1 cellular context compared by ENCODE assay signal in genomic region chrX:41475611-41476241, GRCh38.
TF ChIP-seq lines count a peak whose summit lies in the region.

No MANE protein-coding gene starts in this region.

TF ChIP-seq in HepG2, 621 proteins besides CTCF, POLR2A, EP300 and RAD21:
- TF ChIP-seq HNF4A (CRISPR knock-in tag; IDR thresholded peaks at IDR 0.05), result peak; percentile 40; the same call in 1 of the 2 replicates
- peak; percentile 54 for TF ChIP-seq ZNF687 (CRISPR knock-in tag; IDR thresholded peaks at IDR 0.05)
- no peak for TF ChIP-seq SMAD3 (CRISPR knock-in tag; IDR thresholded peaks at IDR 0.05)
- no peak for TF ChIP-seq ZNF343 (CRISPR knock-in tag; IDR thresholded peaks at IDR 0.05)
- 0 out of 2 replicates have a peak, but pooled peaks have one; percentile 14 for TF ChIP-seq ZMYM4 (CRISPR knock-in tag; IDR thresholded peaks at IDR 0.05)
- TF ChIP-seq PHF5A (CRISPR knock-in tag; IDR thresholded peaks at IDR 0.05; ENCODE audit: low read depth, unreplicated experiment), result no peak
- peak; percentile 73 for TF ChIP-seq PATZ1 (CRISPR knock-in tag; IDR thresholded peaks at IDR 0.05)
- peak; percentile 47 for TF ChIP-seq SALL1 (CRISPR knock-in tag; IDR thresholded peaks at IDR 0.05)
- TF ChIP-seq PITX1 (CRISPR knock-in tag; IDR thresholded peaks at IDR 0.05), result peak; percentile 60; the same call in 1 of the 2 replicates
- TF ChIP-seq ZFX (CRISPR knock-in tag; IDR thresholded peaks at IDR 0.05; ENCODE audit: low read depth), result peak; percentile 26; the same call in 1 of the 2 replicates
- TF ChIP-seq NR2F6 (IDR thresholded peaks at IDR 0.05), result peak; percentile 44; the same call in 1 of the 2 replicates
- TF ChIP-seq NR2F6 (CRISPR knock-in tag; IDR thresholded peaks at IDR 0.05), result no peak
- no peak for TF ChIP-seq ZNF260 (CRISPR knock-in tag; IDR thresholded peaks at IDR 0.05; ENCODE audit: borderline replicate concordance, low read depth)
- TF ChIP-seq LRRFIP1 (CRISPR knock-in tag; conservative IDR thresholded peaks at IDR 0.05), result no peak
- TF ChIP-seq LCORL (IDR thresholded peaks at IDR 0.05), result no peak
- TF ChIP-seq LCORL (CRISPR knock-in tag; IDR thresholded peaks at IDR 0.05), result peak; percentile 48; the same call in 1 of the 2 replicates
- no peak for TF ChIP-seq ZNF280D (CRISPR knock-in tag; IDR thresholded peaks at IDR 0.05)
- TF ChIP-seq ZNF280B (CRISPR knock-in tag; IDR thresholded peaks at IDR 0.05; ENCODE audit: borderline replicate concordance), result no peak
- TF ChIP-seq SSRP1 (CRISPR knock-in tag; IDR thresholded peaks at IDR 0.05), result no peak
- TF ChIP-seq ATF4 (CRISPR knock-in tag; IDR thresholded peaks at IDR 0.05), result no peak
- TF ChIP-seq ELF4 (CRISPR knock-in tag; IDR thresholded peaks at IDR 0.05; ENCODE audit: borderline replicate concordance), result no peak
- peak; percentile 35; the same call in 1 of the 2 replicates for TF ChIP-seq ZFY (CRISPR knock-in tag; IDR thresholded peaks at IDR 0.05)
- no peak for TF ChIP-seq AKNA (CRISPR knock-in tag; IDR thresholded peaks at IDR 0.05; ENCODE audit: borderline replicate concordance)
- no peak for TF ChIP-seq ZNF775 (CRISPR knock-in tag; IDR thresholded peaks at IDR 0.05; ENCODE audit: borderline replicate concordance)
- TF ChIP-seq ZNF292 (CRISPR knock-in tag; IDR thresholded peaks at IDR 0.05; ENCODE audit: borderline replicate concordance, low read depth), result peak; percentile 74; the same call in 1 of the 2 replicates
